In the genomic region with DNA sequence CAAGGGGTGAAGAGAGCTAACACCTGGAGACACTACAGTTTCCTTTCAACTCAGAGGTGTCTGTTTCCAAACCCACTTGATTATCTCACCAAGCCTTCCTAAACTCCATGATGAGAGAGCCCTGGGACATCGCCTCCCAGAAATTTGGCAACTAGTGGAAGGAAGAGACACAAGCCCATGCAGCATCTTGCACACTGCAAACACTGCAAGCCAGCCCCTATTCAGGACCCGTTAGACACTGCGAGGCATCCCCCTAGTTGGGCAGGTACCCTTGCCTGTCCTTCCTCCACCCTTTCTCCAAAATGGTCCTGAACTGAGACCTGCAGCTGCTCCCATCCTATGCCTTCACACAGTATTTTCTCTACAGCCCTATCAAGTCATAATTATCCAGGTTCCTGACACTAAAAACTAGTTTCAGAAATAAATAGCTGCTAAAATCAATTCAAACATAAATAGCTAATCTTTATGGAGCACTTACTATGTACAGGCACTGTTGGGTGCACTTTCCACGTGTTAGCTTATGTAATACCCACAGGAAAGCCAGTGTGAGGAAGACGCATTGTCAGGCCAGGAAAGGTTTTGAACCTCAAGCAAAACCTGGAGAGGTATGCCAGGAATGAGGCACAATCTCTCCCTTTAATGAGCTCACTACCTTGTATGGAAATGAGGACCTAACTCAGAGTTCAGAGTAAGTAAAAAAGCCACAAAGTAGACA, we compare ENCODE assay signal across 9 cellular contexts. TPM values are rescaled to one million over a fixed set of nuclear protein-coding genes. Genes with fewer than 3 reads are reported as not detected.
DNase-seq lines count a peak whose midpoint lies in the region; ATAC-seq, FAIRE-seq and TF ChIP-seq lines count a peak whose summit lies in the region.
"Had no signal": no experiment of that assay in that cellular context is flagged by ENCODE, and none has a peak within 500 bp of the region (broad histone marks: within the 10 kb centered on the region; RNA-seq: fewer than 3 reads in every experiment).

No MANE protein-coding gene starts in this region.

- TF ChIP-seq POLR2A in H1 (IDR thresholded peaks at IDR 0.05; ENCODE audit: control extremely low read depth in 1 of 2, low read depth in 2 of 2, low read length in 2 of 2): peak in 1 of 2 experiments; percentile 63; a peak in 1 of 3 replicates

- no peak overlapping the region for H3K4ac ChIP-seq in H1 (replicated peaks; ENCODE audit: insufficient read length, low read depth, low read length)

- peak overlapping the region; percentile 43 for H3K18ac ChIP-seq in H1 (ENCODE audit: extremely low read depth, low read length)

- H2BK120ac ChIP-seq in H1 (replicated peaks; ENCODE audit: low read depth, low read length): peak overlapping the region; percentile 1

- FAIRE-seq in H1 (lab: Jason Lieb, UNC): peak; percentile 92
- FAIRE-seq: islet of Langerhans had no signal

- peak overlapping the region; percentile 96 for H2BK12ac ChIP-seq in H1 (ENCODE audit: low read depth, low read length)

- peak overlapping the region in 2 of 4 experiments; percentile 43 to 69; a peak in 2 of 7 replicates for H3K9ac ChIP-seq in H1 (replicated peaks in 1 of 4; ENCODE audit: extremely low read depth in 1 of 4, low read depth in 3 of 4, low read length in 3 of 4)

- no peak overlapping the region for H4K5ac ChIP-seq in H1 (ENCODE audit: insufficient read length, low read depth, low read length)

- peak overlapping the region; percentile 93 to 97 for H3K4me2 ChIP-seq in H1 (ENCODE audit: insufficient read depth in 1 of 2, low read depth in 2 of 2, low read length in 2 of 2)

- no peak for TF ChIP-seq EP300 in H1 (IDR thresholded peaks at IDR 0.05; ENCODE audit: borderline replicate concordance in 1 of 2, low read depth in 2 of 2, low read length in 2 of 2)

- H3K27me3 ChIP-seq in left ventricle myocardium inferior (ENCODE audit: low read depth): no peaks in the 10 kb centered on the region
- H3K27me3 ChIP-seq in H1 (replicated peaks in 1 of 4; ENCODE audit: control insufficient read depth in 3 of 4, extremely low read depth in 1 of 4, insufficient read depth in 3 of 4, low read length in 3 of 4): no peaks in the 10 kb centered on the region
- H3K27me3 ChIP-seq in naive thymus-derived CD4-positive, alpha-beta T cell (ENCODE audit: control insufficient read depth in 2 of 2, insufficient read depth in 2 of 2, low read length in 2 of 2): no peaks in the 10 kb centered on the region

- peaks cover 3% of the 10 kb centered on the region for H3K36me3 Mint-ChIP-seq in mesothelial cell of epicardium
- H3K36me3 Mint-ChIP-seq in naive thymus-derived CD4-positive, alpha-beta T cell: peaks cover 0 to 9% (median 0%) of the 10 kb centered on the region in 5 donors

- peak overlapping the region; percentile 78 for H3K4me3 ChIP-seq in left ventricle myocardium inferior
- H3K4me3 ChIP-seq in H1 (ENCODE audit: extremely low read depth in 1 of 4, insufficient read depth in 2 of 4, low read depth in 3 of 4, low read length in 4 of 4): peak overlapping the region; percentile 73 to 93 (median 82); a peak in 7 of 8 replicates
- H3K4me3 ChIP-seq in naive thymus-derived CD4-positive, alpha-beta T cell (ENCODE audit: low read length): no peak overlapping the region

- no peak overlapping the region for H3K56ac ChIP-seq in H1 (replicated peaks; ENCODE audit: insufficient read length, low read depth, low read length)

- CTCF ChIA-PET in H1 (lab: Charles Lee; ENCODE audit: partially characterized antibody): interaction anchor here (0.8 to 2.6 kb wide), 17 partner anchors 12 to 304 kb away, joined by 3 to 10 read pairs (median 4); no protein-coding TSS in a partner anchor
- CTCF ChIA-PET in naive thymus-derived CD4-positive, alpha-beta T cell (lab: Charles Lee): no interaction called here

- peaks cover 16% of the 10 kb centered on the region for H3K23me2 ChIP-seq in H1 (ENCODE audit: low read depth, low read length)

- peak overlapping the region; percentile 89 for H3K27ac ChIP-seq in left ventricle myocardium inferior (replicated peaks)
- peak overlapping the region; percentile 5; the same call in 1 of the 2 replicates for H3K27ac ChIP-seq in H1 (ENCODE audit: low read depth, low read length)
- H3K27ac ChIP-seq in naive thymus-derived CD4-positive, alpha-beta T cell (ENCODE audit: low read depth, low read length): no peak overlapping the region

- H2BK5ac ChIP-seq in H1 (ENCODE audit: low read depth, low read length): peak overlapping the region; percentile 79

- H3K9me3 ChIP-seq in left ventricle myocardium inferior (replicated peaks) (no peaks in the 10 kb centered on the region), H1 (ENCODE audit: insufficient read depth in 2 of 2, low read depth in 1 of 2, low read length in 1 of 2) (no peaks in the 10 kb centered on the region)
- H3K9me3 ChIP-seq in naive thymus-derived CD4-positive, alpha-beta T cell (ENCODE audit: control insufficient read depth in 2 of 3, low read length in 3 of 3): no peaks in the 10 kb centered on the region

- H3K79me1 ChIP-seq in H1 (ENCODE audit: low read depth, low read length): peaks cover 9% of the 10 kb centered on the region; the same call in 1 of the 2 replicates

- H4K20me1 ChIP-seq in H1 (replicated peaks in 1 of 2; ENCODE audit: control insufficient read depth in 1 of 2, insufficient read depth in 2 of 2, low read length in 2 of 2): peaks cover 2 to 3% of the 10 kb centered on the region in 2 experiments

- POLR2A ChIA-PET in H1 (lab: Charles Lee; ENCODE audit: partially characterized antibody): interaction anchor here (0.7 to 1.9 kb wide), 15 partner anchors 9 to 439 kb away, joined by 3 to 7 read pairs (median 4); no protein-coding TSS in a partner anchor
- POLR2A ChIA-PET in naive thymus-derived CD4-positive, alpha-beta T cell (lab: Charles Lee): no interaction called here

- ATAC-seq in Right ventricle myocardium superior (ENCODE audit: poor library complexity) (no peak), HG03097 (IDR thresholded peaks at IDR 0.05; ENCODE audit: low FRiP score, unreplicated experiment) (no peak), HG02763 (IDR thresholded peaks at IDR 0.05; ENCODE audit: unreplicated experiment) (no peak)
- ATAC-seq in naive thymus-derived CD4-positive, alpha-beta T cell: no peak

- no peak overlapping the region for H3K14ac ChIP-seq in H1 (ENCODE audit: insufficient read length)

- intact Hi-C loops in left ventricle myocardium inferior (cut with micrococcal nuclease) (no loop called here), Right ventricle myocardium superior (cut with DNase I) (loop anchor here (5.0 kb wide), 4 partner anchors 44 to 254 kb away; no protein-coding TSS in a partner anchor)
- intact Hi-C loops in naive thymus-derived CD4-positive, alpha-beta T cell (cut with micrococcal nuclease): no loop called here

- no peak overlapping the region for H2BK15ac ChIP-seq in H1 (ENCODE audit: low read length)

- 45% methylated on average over 5 of the region's 5 CpGs; no CpG with 5 or more reads in 1 of the 2 experiments for WGBS in H1 (ENCODE audit: extremely low coverage in 1 of 2, insufficient coverage in 1 of 2, insufficient read length in 1 of 2, insufficient replicate concordance in 2 of 2, low coverage in 1 of 2, low lambda C conversion rate in 2 of 2, missing lambda C conversion rate in 1 of 2), 2 experiments

- H3K27me3 Mint-ChIP-seq in mesothelial cell of epicardium (ENCODE audit: low read depth): no peaks in the 10 kb centered on the region
- peaks cover 54 to 78% (median 61%) of the 10 kb centered on the region in 5 donors for H3K27me3 Mint-ChIP-seq in naive thymus-derived CD4-positive, alpha-beta T cell

- H2BK20ac ChIP-seq in H1 (ENCODE audit: low read length): peak overlapping the region; percentile 35; the same call in 1 of the 2 replicates

- no peaks in the 10 kb centered on the region for H3K36me3 ChIP-seq in left ventricle myocardium inferior
- H3K36me3 ChIP-seq in H1 (ENCODE audit: control insufficient read depth in 2 of 4, insufficient read depth in 4 of 4, low read length in 3 of 4): peaks cover 0 to 3% (median 0%) of the 10 kb centered on the region in 4 experiments; a peak in 1 of 8 replicates
- H3K36me3 ChIP-seq in naive thymus-derived CD4-positive, alpha-beta T cell (ENCODE audit: control insufficient read depth in 2 of 3, insufficient read depth in 3 of 3, low read length in 3 of 3): no peaks in the 10 kb centered on the region

- no peak for TF ChIP-seq CTCF in left ventricle myocardium inferior (IDR thresholded peaks at IDR 0.05; ENCODE audit: borderline replicate concordance)
- no peak for TF ChIP-seq CTCF in H1 (IDR thresholded peaks at IDR 0.05; ENCODE audit: control extremely low read depth in 1 of 3, insufficient read depth in 1 of 3, low read depth in 1 of 3, low read length in 3 of 3)
- TF ChIP-seq CTCF in mesothelial cell of epicardium (IDR thresholded peaks at IDR 0.05; ENCODE audit: unreplicated experiment): no peak
- no peak for TF ChIP-seq CTCF in GM10266 (IDR thresholded peaks at IDR 0.05; ENCODE audit: control insufficient read depth, insufficient read depth, low read depth, missing control alignments)

- H3K4me1 Mint-ChIP-seq in mesothelial cell of epicardium: peaks cover 33% of the 10 kb centered on the region
- H3K4me1 Mint-ChIP-seq in naive thymus-derived CD4-positive, alpha-beta T cell: peaks cover 7 to 22% (median 14%) of the 10 kb centered on the region in 7 donors

- H3K4me1 ChIP-seq in left ventricle myocardium inferior: peaks cover 64% of the 10 kb centered on the region
- peaks cover 12 to 30% (median 23%) of the 10 kb centered on the region in 4 experiments for H3K4me1 ChIP-seq in H1 (replicated peaks in 1 of 4; ENCODE audit: control insufficient read depth in 3 of 4, insufficient read depth in 4 of 4, low read length in 3 of 4)
- H3K4me1 ChIP-seq in naive thymus-derived CD4-positive, alpha-beta T cell (ENCODE audit: control insufficient read depth in 2 of 2, insufficient read depth in 2 of 2, low read length in 2 of 2): no peaks in the 10 kb centered on the region

- peak overlapping the region; percentile 99 for H3K27ac Mint-ChIP-seq in mesothelial cell of epicardium
- H3K27ac Mint-ChIP-seq in naive thymus-derived CD4-positive, alpha-beta T cell: no peak overlapping the region

- peak overlapping the region; percentile 29; the same call in 1 of the 2 replicates for H2AK5ac ChIP-seq in H1 (ENCODE audit: low read depth, low read length)

- H3K4me3 Mint-ChIP-seq in mesothelial cell of epicardium: peak overlapping the region; percentile 95
- peak overlapping the region in 1 of 10 donors; percentile 11 for H3K4me3 Mint-ChIP-seq in naive thymus-derived CD4-positive, alpha-beta T cell

- H2AFZ ChIP-seq in H1 (ENCODE audit: low read length): no peak overlapping the region

- no peak for TF ChIP-seq RAD21 in H1 (IDR thresholded peaks at IDR 0.05 in 1 of 2, conservative IDR thresholded peaks at IDR 0.05 in 1 of 2; ENCODE audit: low read depth in 2 of 2, low read length in 2 of 2)

- H3K79me2 ChIP-seq in H1 (ENCODE audit: control insufficient read depth in 1 of 2, insufficient read depth in 2 of 2, low read length in 2 of 2): peaks cover 4 to 72% of the 10 kb centered on the region in 2 experiments; a peak in 3 of 4 replicates

- peak overlapping the region; percentile 47; the same call in 1 of the 2 replicates for H4K8ac ChIP-seq in H1 (ENCODE audit: extremely low read depth, insufficient read depth, low read length)

- no peaks in the 10 kb centered on the region for H3K9me3 Mint-ChIP-seq in mesothelial cell of epicardium
- peaks cover 0 to 13% (median 1%) of the 10 kb centered on the region in 11 donors for H3K9me3 Mint-ChIP-seq in naive thymus-derived CD4-positive, alpha-beta T cell

- DNase-seq in left ventricle myocardium inferior (no peak), Right ventricle myocardium superior (no peak), H1 (ENCODE audit: low read depth in 1 of 2, low spot score in 2 of 2) (no peak), mesothelial cell of epicardium (ENCODE audit: low spot score in 2 of 2, unreplicated experiment in 2 of 2) (no peak), GM10266 (ENCODE audit: extremely low spot score) (no peak)
- DNase-seq in naive thymus-derived CD4-positive, alpha-beta T cell: no peak

- H3K23ac ChIP-seq in H1 (ENCODE audit: insufficient read length): no peak overlapping the region

- no peak overlapping the region for H4K91ac ChIP-seq in H1 (replicated peaks; ENCODE audit: insufficient read length, low read length)

RNA-seq across cellular contexts. Expression of a gene that starts 2.8 kb away (rescaled TPM):
- total RNA-seq in left ventricle myocardium inferior (36.6 TPM), Right ventricle myocardium superior (34.1 TPM), mesothelial cell of epicardium (61.2 to 65.6 TPM (median 62.7 TPM) in 3 replicates)
- total RNA-seq in H1 (2021; fragmentation: NEBNext Ultra II Directional; extraction: Animal tissue kit (Norgen Biotek cat#: 25700)): 77.9 and 78.0 TPM in 2 replicates
- polyA plus RNA-seq in H1 (2011; rRNA removed): 19.8 and 27.4 TPM in 2 replicates
- 35.7 TPM for polyA plus RNA-seq in H1 (2011; cell fraction: cytosol; rRNA removed)
- 52.0 TPM for polyA plus RNA-seq in H1 (2011; cell fraction: nucleus; rRNA removed)
- 36.7 to 49.8 TPM (median 41.1 TPM) in 4 replicates for polyA plus RNA-seq in H1 (2012, experiment 1 of 2)
- polyA plus RNA-seq in H1 (2012, experiment 2 of 2): 1.9 TPM
- polyA plus RNA-seq in H1 (2013, experiment 1 of 2): 28.1 TPM
- polyA plus RNA-seq in H1 (2013, experiment 2 of 2): 28.5 TPM
- polyA minus RNA-seq in H1 (2011; rRNA and poly(A)+ RNA removed): 127 and 157 TPM in 2 replicates
- polyA minus RNA-seq in H1 (2011; cell fraction: cytosol; rRNA and poly(A)+ RNA removed): 60.6 TPM
- 129 TPM for polyA minus RNA-seq in H1 (2011; cell fraction: nucleus; rRNA and poly(A)+ RNA removed)
- total RNA-seq in naive thymus-derived CD4-positive, alpha-beta T cell: under 1 TPM in 1 of 5 experiments, not detected in 4; 0.39 TPM
- polyA plus RNA-seq in naive thymus-derived CD4-positive, alpha-beta T cell: not detected

Comparison
In these comparisons a context has a peak if more than half of its experiments do, and no peak if none do; other contexts are left out.
1. RNA of a gene that starts 2.8 kb away (total RNA-seq): 77.9 to 78.0 TPM in H1, 61.2 to 65.6 TPM in mesothelial cell of epicardium, 36.6 TPM in left ventricle myocardium inferior (single experiment) and 34.1 TPM in Right ventricle myocardium superior (single experiment); 0.39 TPM in naive thymus-derived CD4-positive, alpha-beta T cell; every median in the first group is over 10 times any median in the second.